ENCODE assay signal across 19 cellular contexts in genomic region chr5:95668728-95669127, GRCh38. TPM values are rescaled to one million over a fixed set of nuclear protein-coding genes. Genes with fewer than 3 reads are reported as not detected.
DNase-seq lines count a peak whose midpoint lies in the region; ATAC-seq, FAIRE-seq and TF ChIP-seq lines count a peak whose summit lies in the region.
"Had no signal": no experiment of that assay in that cellular context is flagged by ENCODE, and none has a peak within 500 bp of the region (broad histone marks: within the 10 kb centered on the region; RNA-seq: fewer than 3 reads in every experiment).

No MANE protein-coding gene starts in this region.

- no peak for TF ChIP-seq CTCF in K562 (IDR thresholded peaks at IDR 0.05 in 2 of 3, conservative IDR thresholded peaks at IDR 0.05 in 1 of 3; ENCODE audit: insufficient read depth in 2 of 3, low read depth in 1 of 3, low read length in 3 of 3)
- TF ChIP-seq CTCF in sigmoid colon (IDR thresholded peaks at IDR 0.05), result no peak
- no peak for TF ChIP-seq CTCF in pancreas (IDR thresholded peaks at IDR 0.05)

- no peak overlapping the region for H3K4me2 ChIP-seq in K562 (ENCODE audit: insufficient read depth, low read length)

- H3K4me1 ChIP-seq in K562 (replicated peaks in 1 of 2; ENCODE audit: control insufficient read depth in 2 of 2, insufficient read depth in 2 of 2, low read length in 2 of 2) (peaks cover 3 to 31% of the 10 kb centered on the region in 2 experiments; a peak in 4 of 5 replicates), sigmoid colon (peaks cover 0 to 43% (median 30%) of the 10 kb centered on the region in 4 donors), pancreas (peaks cover 0 to 14% (median 8%) of the 10 kb centered on the region in 3 donors)
- H3K4me1 ChIP-seq: ascending aorta had no signal

- TF ChIP-seq EP300 in K562 (IDR thresholded peaks at IDR 0.05; ENCODE audit: low read length) (no peak), sigmoid colon (IDR thresholded peaks at IDR 0.05) (no peak)

- TF ChIP-seq POLR2A in K562 (conservative IDR thresholded peaks at IDR 0.05), result no peak
- TF ChIP-seq POLR2A in sigmoid colon (IDR thresholded peaks at IDR 0.05), result no peak

- no peaks in the 10 kb centered on the region for H3K9me3 Mint-ChIP-seq in stimulated activated naive CD8-positive, alpha-beta T cell treated with anti-CD3 and anti-CD28 coated beads, Interleukin-15, amount 100 ng/mL, for 72 hours
- H3K9me3 Mint-ChIP-seq: dendritic cell treated with granulocyte-macrophage colony-stimulating factor and Interleukin-4, amounts not matched to agents 40 ng/mL and 50 ng/mL, for 4 days had no signal

- H3K9me3 ChIP-seq in K562 (replicated peaks; ENCODE audit: control insufficient read depth, insufficient read depth, low read depth, low read length), result no peaks in the 10 kb centered on the region
- no peaks in the 10 kb centered on the region for H3K9me3 ChIP-seq in sigmoid colon
- no peaks in the 10 kb centered on the region for H3K9me3 ChIP-seq in pancreas
- H3K9me3 ChIP-seq: ascending aorta had no signal

- no peak for FAIRE-seq in K562 (lab: Jason Lieb, UNC)
- no peak for FAIRE-seq in pancreas (lab: Jason Lieb, UNC)
- FAIRE-seq: kidney had no signal

- DNase-seq in KBM-7, result peak; percentile 26
- DNase-seq in K562 (ENCODE audit: extremely low read depth in 1 of 4, low spot score in 3 of 4), result no peak
- peak; percentile 41 for DNase-seq in glomerular endothelial cell (ENCODE audit: extremely low read depth, low read depth, low spot score)
- DNase-seq in sigmoid colon, result no peak
- DNase-seq in stimulated activated naive CD8-positive, alpha-beta T cell treated with anti-CD3 and anti-CD28 coated beads, Interleukin-15, amount 100 ng/mL, for 72 hours, result no peak
- DNase-seq in NK-92 treated with Interleukin-12 subunit alpha and Interleukin-12 subunit beta, amount 100 ng/mL, for 24 hours (lab: John Stamatoyannopoulos, UW), result no peak
- no peak for DNase-seq in pancreas
- DNase-seq: activated CD4-positive, alpha-beta T cell treated with anti-CD3 and anti-CD28 coated beads for 4 hours; activated naive CD4-positive, alpha-beta T cell; COR-L47; MV-4-11; NCI-H2029 treated with DMSO at 0.1 percent for 48 hours; T-helper 9 cell had no signal

- no peaks in the 10 kb centered on the region for H3K79me2 ChIP-seq in K562 (ENCODE audit: control insufficient read depth, insufficient read depth, low read length)

- no peaks in the 10 kb centered on the region for H3K27me3 ChIP-seq in K562 (ENCODE audit: control insufficient read depth in 2 of 2, insufficient read depth in 2 of 2, low read length in 2 of 2)
- no peaks in the 10 kb centered on the region for H3K27me3 ChIP-seq in sigmoid colon
- H3K27me3 ChIP-seq in pancreas, result no peaks in the 10 kb centered on the region
- H3K27me3 ChIP-seq: ascending aorta had no signal

- no peaks in the 10 kb centered on the region for H3K4me1 Mint-ChIP-seq in stimulated activated naive CD8-positive, alpha-beta T cell treated with anti-CD3 and anti-CD28 coated beads, Interleukin-15, amount 100 ng/mL, for 72 hours

- ATAC-seq in K562 (no peak), pancreas (no peak)
- no peak for ATAC-seq in stimulated activated naive CD8-positive, alpha-beta T cell treated with anti-CD3 and anti-CD28 coated beads, Interleukin-15, amount 100 ng/mL, for 72 hours
- ATAC-seq: esophagus mucosa had no signal

- BruUV-seq in K562 (replicated peaks; lab: Mats Ljungman, UMichigan), result no TSS peak

- peaks cover 19% of the 10 kb centered on the region for H3K27me3 Mint-ChIP-seq in stimulated activated naive CD8-positive, alpha-beta T cell treated with anti-CD3 and anti-CD28 coated beads, Interleukin-15, amount 100 ng/mL, for 72 hours
- H3K27me3 Mint-ChIP-seq: dendritic cell treated with granulocyte-macrophage colony-stimulating factor and Interleukin-4, amounts not matched to agents 40 ng/mL and 50 ng/mL, for 4 days; IgD-negative memory B cell had no signal

- no peak for TF ChIP-seq RAD21 in K562 (CRISPR knock-in tag; conservative IDR thresholded peaks at IDR 0.05 in 1 of 2, IDR thresholded peaks at IDR 0.05 in 1 of 2)

- peak overlapping the region in 1 of 2 experiments; percentile 11; a peak in 1 of 4 replicates for H3K9ac ChIP-seq in K562 (ENCODE audit: insufficient read depth in 1 of 2, low read depth in 2 of 2, low read length in 2 of 2)

- in situ Hi-C loops in KBM-7 (cut with MboI; ENCODE audit: low pct_unique_long_range_greater_than_20kb, low sequenced_read_pairs) (loop anchor here (25.0 kb wide), 1 partner anchor 169 kb away; no protein-coding TSS in a partner anchor), K562 (cut with MboI) (loop anchor here (5.0 kb wide), 1 partner anchor 59 kb away; no protein-coding TSS in a partner anchor)

- WGBS in K562 (ENCODE audit: insufficient coverage, low coverage, missing lambda C conversion rate), result 76% methylated on average over 1 of the region's 1 CpG
- 64 to 87% methylated on average over 1 of the region's 1 CpG for WGBS in sigmoid colon, 2 donors
- WGBS in pancreas, 2 donors, result 86 to 100% methylated on average over 1 of the region's 1 CpG

- intact Hi-C loops in K562 (cut with micrococcal nuclease), result no loop called here
- intact Hi-C loops in sigmoid colon (cut with DNase I), result loop anchor here (2.0 to 5.0 kb wide), 4 partner anchors 62 to 294 kb away; partner anchors contain the start of genes ELL2, GLRX and RHOBTB3
- intact Hi-C loops in pancreas (cut with DNase I), result loop anchor here in 1 of 3 donors (10.0 kb wide), 1 partner anchor 66 kb away; the partner anchor contains the start of gene RHOBTB3

- H3K36me3 ChIP-seq in K562 (ENCODE audit: control insufficient read depth, insufficient read depth, low read length), result no peaks in the 10 kb centered on the region; the same call in 2 of the 3 replicates
- no peaks in the 10 kb centered on the region for H3K36me3 ChIP-seq in sigmoid colon
- H3K36me3 ChIP-seq in pancreas, result no peaks in the 10 kb centered on the region
- H3K36me3 ChIP-seq: ascending aorta had no signal

- no peak overlapping the region for H3K4me3 Mint-ChIP-seq in stimulated activated naive CD8-positive, alpha-beta T cell treated with anti-CD3 and anti-CD28 coated beads, Interleukin-15, amount 100 ng/mL, for 72 hours
- H3K4me3 Mint-ChIP-seq: dendritic cell treated with granulocyte-macrophage colony-stimulating factor and Interleukin-4, amounts not matched to agents 40 ng/mL and 50 ng/mL, for 4 days; IgD-negative memory B cell had no signal

- no peaks in the 10 kb centered on the region for H4K20me1 ChIP-seq in K562 (replicated peaks; ENCODE audit: control insufficient read depth, insufficient read depth, low read length)

- no peaks in the 10 kb centered on the region for H3K9me1 ChIP-seq in K562 (ENCODE audit: control insufficient read depth, insufficient read depth, low read length)

- CTCF ChIA-PET in K562 (lab: Yijun Ruan, JAX; ENCODE audit: low intra/inter-chr PET ratio), result no interaction called here

- POLR2A ChIA-PET in K562 (lab: Yijun Ruan, JAX), result interaction anchor here (0.8 to 3.1 kb wide), 5 partner anchors 11 to 90 kb away, joined by 3 to 18 read pairs (median 3); no protein-coding TSS in a partner anchor

- H3K27ac ChIP-seq in K562 (ENCODE audit: extremely low read depth, low read depth, low read length), result no peak overlapping the region
- peak overlapping the region; percentile 69 to 89 (median 78) for H3K27ac ChIP-seq in sigmoid colon
- H3K27ac ChIP-seq in pancreas, result no peak overlapping the region
- H3K27ac ChIP-seq: ascending aorta had no signal

- no peak overlapping the region for H3K27ac Mint-ChIP-seq in stimulated activated naive CD8-positive, alpha-beta T cell treated with anti-CD3 and anti-CD28 coated beads, Interleukin-15, amount 100 ng/mL, for 72 hours
- H3K27ac Mint-ChIP-seq: dendritic cell treated with granulocyte-macrophage colony-stimulating factor and Interleukin-4, amounts not matched to agents 40 ng/mL and 50 ng/mL, for 4 days; IgD-negative memory B cell had no signal

- peak overlapping the region; percentile 73 for H2AFZ ChIP-seq in K562 (ENCODE audit: low read depth, low read length)

- H3K4me3 ChIP-seq in K562 (no peak overlapping the region), sigmoid colon (no peak overlapping the region), pancreas (no peak overlapping the region)
- H3K4me3 ChIP-seq: ascending aorta had no signal

RNA-seq across cellular contexts. Expression of gene SPATA9, which starts 14.1 kb away (rescaled TPM):
- not detected in 2 replicates for total RNA-seq in K562 (2011; cell fraction: chromatin; rRNA removed; ENCODE audit: low replicate concordance)
- not detected in 2 replicates for total RNA-seq in K562 (2011; cell fraction: nucleolus; rRNA removed)
- not detected in 2 replicates for total RNA-seq in K562 (2011; cell fraction: nucleoplasm; rRNA removed)
- 0.24 TPM in 1 of 2 replicates, not detected in the other for total RNA-seq in K562 (2014; rRNA removed)
- not detected in 2 replicates for total RNA-seq in K562 (2014; rRNA removed; fragmentation: Illumina TruSeq; extraction: Trizol)
- total RNA-seq in K562 (2015; rRNA removed; fragmentation: Illumina TruSeq; extraction: Trizol), result 0.40 TPM in 1 of 2 replicates, not detected in the other
- total RNA-seq in K562 (2021), result 0.11 TPM in 1 of 2 replicates, not detected in the other
- polyA plus RNA-seq in K562 (2011; rRNA removed), result 0.28 and 0.38 TPM in 2 replicates
- polyA plus RNA-seq in K562 (2011; cell fraction: cytosol; rRNA removed), result 0.09 TPM in 1 of 2 replicates, not detected in the other
- polyA plus RNA-seq in K562 (2011; cell fraction: nucleus; rRNA removed), result 0.14 and 0.24 TPM in 2 replicates
- polyA plus RNA-seq in K562 (2012), result 1.6 and 1.8 TPM in 2 replicates
- polyA plus RNA-seq in K562 (2014; fragmentation: Illumina TruSeq; extraction: Trizol), result 0.16 TPM in 1 of 2 replicates, not detected in the other
- 1 to 10 TPM; 3.4 to 5.5 TPM for polyA plus RNA-seq in K562 (2014; fragmentation: Nextera tagmentation; extraction: Ambion mirVana)
- polyA plus RNA-seq in K562 (2014; rRNA removed), result 0.05 and 0.16 TPM in 2 replicates
- 0.18 TPM in 1 of 2 replicates, not detected in the other for polyA minus RNA-seq in K562 (2011; rRNA and poly(A)+ RNA removed)
- polyA minus RNA-seq in K562 (2011; cell fraction: cytosol; rRNA and poly(A)+ RNA removed), result not detected in 2 replicates
- polyA minus RNA-seq in K562 (2011; cell fraction: nucleus; rRNA and poly(A)+ RNA removed), result not detected in 2 replicates
- not detected in 2 replicates for total RNA-seq in glomerular endothelial cell
- 1 to 10 TPM in 1 of 4 donors, not detected in 3; 1.1 TPM for total RNA-seq in sigmoid colon
- polyA plus RNA-seq in sigmoid colon, result under 1 TPM in 1 of 3 donors, not detected in 2; 0.36 TPM
- under 1 TPM; 0.12 to 0.67 (median 0.48) TPM for total RNA-seq in pancreas
- 1 to 10 TPM in 1 of 2 donors, under 1 TPM in 1; 0.19 to 1.3 TPM for polyA plus RNA-seq in pancreas
- total RNA-seq: ascending aorta, esophagus mucosa had no signal
- polyA plus RNA-seq: IgD-negative memory B cell had no signal

RNA-seq across cellular contexts. Expression of gene RFESD, which starts 22.2 kb away (rescaled TPM):
- 53.1 and 146 TPM in 2 replicates for total RNA-seq in K562 (2011; cell fraction: chromatin; rRNA removed; ENCODE audit: low replicate concordance)
- 30.5 and 38.8 TPM in 2 replicates for total RNA-seq in K562 (2011; cell fraction: nucleolus; rRNA removed)
- 87.9 and 144 TPM in 2 replicates for total RNA-seq in K562 (2011; cell fraction: nucleoplasm; rRNA removed)
- total RNA-seq in K562 (2014; rRNA removed), result 59.6 and 62.3 TPM in 2 replicates
- 192 and 220 TPM in 2 replicates for total RNA-seq in K562 (2014; rRNA removed; fragmentation: Illumina TruSeq; extraction: Trizol)
- 128 and 140 TPM in 2 replicates for total RNA-seq in K562 (2015; rRNA removed; fragmentation: Illumina TruSeq; extraction: Trizol)
- 128 and 129 TPM in 2 replicates for total RNA-seq in K562 (2021)
- polyA plus RNA-seq in K562 (2011; rRNA removed), result 106 and 218 TPM in 2 replicates
- 21.1 and 32.0 TPM in 2 replicates for polyA plus RNA-seq in K562 (2011; cell fraction: cytosol; rRNA removed)
- 44.8 and 55.3 TPM in 2 replicates for polyA plus RNA-seq in K562 (2011; cell fraction: nucleus; rRNA removed)
- 47.8 and 127 TPM in 2 replicates for polyA plus RNA-seq in K562 (2012)
- 120 and 129 TPM in 2 replicates for polyA plus RNA-seq in K562 (2014; fragmentation: Illumina TruSeq; extraction: Trizol)
- 100 to 1,000 TPM; 506 to 600 TPM for polyA plus RNA-seq in K562 (2014; fragmentation: Nextera tagmentation; extraction: Ambion mirVana)
- polyA plus RNA-seq in K562 (2014; rRNA removed), result 102 and 125 TPM in 2 replicates
- 78.8 and 104 TPM in 2 replicates for polyA minus RNA-seq in K562 (2011; rRNA and poly(A)+ RNA removed)
- 27.6 and 34.3 TPM in 2 replicates for polyA minus RNA-seq in K562 (2011; cell fraction: cytosol; rRNA and poly(A)+ RNA removed)
- polyA minus RNA-seq in K562 (2011; cell fraction: nucleus; rRNA and poly(A)+ RNA removed), result 66.6 and 78.3 TPM in 2 replicates
- total RNA-seq in glomerular endothelial cell, result 0.29 and 2.9 TPM in 2 replicates
- total RNA-seq in sigmoid colon, result 1 to 10 TPM; 1.2 to 4.9 (median 2.1) TPM
- 1 to 10 TPM in 2 of 3 donors, not detected in 1; 1.2 to 2.0 TPM for polyA plus RNA-seq in sigmoid colon
- 1 to 10 TPM; 1.3 to 2.7 (median 1.7) TPM for total RNA-seq in pancreas
- polyA plus RNA-seq in pancreas, result 1 to 10 TPM; 1.1 to 2.8 TPM
- total RNA-seq: ascending aorta had no signal

RNA-seq across cellular contexts. Expression of gene GPR150, which starts 48.8 kb away (rescaled TPM):
- not detected in 2 replicates for total RNA-seq in K562 (2011; cell fraction: chromatin; rRNA removed; ENCODE audit: low replicate concordance)
- total RNA-seq in K562 (2011; cell fraction: nucleolus; rRNA removed), result not detected in 2 replicates
- total RNA-seq in K562 (2011; cell fraction: nucleoplasm; rRNA removed), result not detected in 2 replicates
- total RNA-seq in K562 (2014; rRNA removed), result not detected in 2 replicates
- total RNA-seq in K562 (2014; rRNA removed; fragmentation: Illumina TruSeq; extraction: Trizol), result not detected in 2 replicates
- total RNA-seq in K562 (2015; rRNA removed; fragmentation: Illumina TruSeq; extraction: Trizol), result not detected in 2 replicates
- not detected in 2 replicates for total RNA-seq in K562 (2021)
- not detected in 2 replicates for polyA plus RNA-seq in K562 (2011; rRNA removed)
- polyA plus RNA-seq in K562 (2011; cell fraction: cytosol; rRNA removed), result not detected in 2 replicates
- polyA plus RNA-seq in K562 (2011; cell fraction: nucleus; rRNA removed), result not detected in 2 replicates
- not detected in 2 replicates for polyA plus RNA-seq in K562 (2012)
- polyA plus RNA-seq in K562 (2014; fragmentation: Illumina TruSeq; extraction: Trizol), result not detected in 2 replicates
- polyA plus RNA-seq in K562 (2014; fragmentation: Nextera tagmentation; extraction: Ambion mirVana), result not detected
- not detected in 2 replicates for polyA plus RNA-seq in K562 (2014; rRNA removed)
- polyA minus RNA-seq in K562 (2011; rRNA and poly(A)+ RNA removed), result not detected in 2 replicates
- not detected in 2 replicates for polyA minus RNA-seq in K562 (2011; cell fraction: cytosol; rRNA and poly(A)+ RNA removed)
- not detected in 2 replicates for polyA minus RNA-seq in K562 (2011; cell fraction: nucleus; rRNA and poly(A)+ RNA removed)
- 0.10 and 0.82 TPM in 2 replicates for total RNA-seq in glomerular endothelial cell
- under 1 TPM in 2 of 4 donors, not detected in 2; 0.14 to 0.36 TPM for total RNA-seq in sigmoid colon
- polyA plus RNA-seq in sigmoid colon, result under 1 TPM in 2 of 3 donors, not detected in 1; 0.36 to 0.60 TPM
- total RNA-seq in pancreas, result 1 to 10 TPM in 4 of 6 donors, under 1 TPM in 2; 0.61 to 5.7 (median 2.4) TPM
- polyA plus RNA-seq in pancreas, result 1 to 10 TPM; 1.4 to 2.1 TPM
- total RNA-seq: esophagus mucosa, NCI-H460 had no signal

Comparison
In these comparisons a context has a peak if more than half of its experiments do, and no peak if none do; other contexts are left out.
1. DNase-seq: peak in KBM-7 (single experiment) and glomerular endothelial cell (single experiment); none in K562 (0 of 4), sigmoid colon (single experiment), stimulated activated naive CD8-positive, alpha-beta T cell treated with anti-CD3 and anti-CD28 coated beads, Interleukin-15, amount 100 ng/mL, for 72 hours (0 of 2), NK-92 treated with Interleukin-12 subunit alpha and Interleukin-12 subunit beta, amount 100 ng/mL, for 24 hours (single experiment) and pancreas (0 of 6).
2. H3K27ac ChIP-seq: peak in sigmoid colon (4 of 4); none in K562 (single experiment) and pancreas (0 of 4).